In the genomic region with DNA sequence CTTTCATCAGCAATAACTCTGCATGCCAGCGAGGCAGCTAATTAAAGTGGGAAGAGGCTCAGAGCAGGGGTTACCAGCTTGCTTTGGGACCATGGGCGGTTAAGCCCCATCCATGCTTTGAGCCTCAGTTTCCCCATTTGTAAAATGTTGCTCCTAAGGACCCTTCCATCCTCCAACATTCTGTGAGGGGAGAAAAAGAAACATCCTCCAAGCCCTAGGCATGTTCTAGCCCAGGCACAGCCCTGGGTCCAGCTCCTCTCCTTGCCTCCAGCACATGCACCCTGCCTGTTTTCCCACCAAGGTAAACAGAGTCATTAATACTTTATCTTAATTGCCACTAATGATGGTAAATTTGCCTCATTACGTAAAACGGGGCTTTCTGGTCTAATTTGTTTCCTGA, we compare ENCODE assay signal across 8 cellular contexts.
"Had no signal": no experiment of that assay in that cellular context is flagged by ENCODE, and none has a peak within 500 bp of the region (broad histone marks: within the 10 kb centered on the region; RNA-seq: fewer than 3 reads in every experiment).

No MANE protein-coding gene starts in this region.

- H3K36me3 Mint-ChIP-seq: IgD-negative memory B cell had no signal

- H3K27me3 Mint-ChIP-seq: IgD-negative memory B cell had no signal

- H3K4me3 Mint-ChIP-seq: H9, IgD-negative memory B cell had no signal

- DNase-seq: GOT3, HCEC 1CT, KBM-7 had no signal

- FAIRE-seq: H54, HepG2 had no signal

- H3K27ac Mint-ChIP-seq: H9, IgD-negative memory B cell had no signal

- H3K9me3 Mint-ChIP-seq: H9 had no signal

- H3K4me1 Mint-ChIP-seq: IgD-negative memory B cell had no signal

- H3K27ac ChIP-seq: HL-60 had no signal
